Comparison of ENCODE assay signal across 20 cellular contexts in genomic region chr1:88812366-88812765, GRCh38.
A peak's percentile ranks its signal among the peaks of the same experiment; 100 is the strongest.
DNase-seq lines count a peak whose midpoint lies in the region; ATAC-seq, FAIRE-seq and TF ChIP-seq lines count a peak whose summit lies in the region.
"Had no signal": no experiment of that assay in that cellular context is flagged by ENCODE, and none has a peak within 500 bp of the region (broad histone marks: within the 10 kb centered on the region; RNA-seq: fewer than 3 reads in every experiment).

No MANE protein-coding gene starts in this region.

- peak; percentile 7 for ATAC-seq in activated CD8-positive, alpha-beta T cell treated with anti-CD3 and anti-CD28 coated beads for 36 hours
- ATAC-seq in activated CD8-positive, alpha-beta T cell treated with anti-CD3 and anti-CD28 coated beads, Interleukin-2, amount 10 ng/mL, durations not matched to agents 7 days and 5 days: no peak
- ATAC-seq in IMR-90 (ENCODE audit: low read depth) (no peak), WTC11 (no peak), GM19463 (IDR thresholded peaks at IDR 0.05; ENCODE audit: unreplicated experiment) (no peak), HG02970 (IDR thresholded peaks at IDR 0.05; ENCODE audit: low FRiP score, unreplicated experiment) (no peak), esophagus mucosa (no peak)
- ATAC-seq: CD8-positive, alpha-beta T cell had no signal

- no peak overlapping the region for H3K4me3 ChIP-seq in IMR-90 (ENCODE audit: insufficient read depth, low read depth, low read length)
- H3K4me3 ChIP-seq: BLaER1, GM23248 had no signal

- intact Hi-C loops in activated CD8-positive, alpha-beta T cell treated with anti-CD3 and anti-CD28 coated beads for 36 hours (cut with micrococcal nuclease): no loop called here
- intact Hi-C loops in IMR-90 (cut with micrococcal nuclease): no loop called here

- H4K8ac ChIP-seq in IMR-90 (ENCODE audit: low read depth in 2 of 2, low read length in 2 of 2): no peak overlapping the region

- no peak for TF ChIP-seq RAD21 in IMR-90 (IDR thresholded peaks at IDR 0.05; ENCODE audit: low read length)

- in situ Hi-C loops in IMR-90 (cut with MboI; ENCODE audit: low sequenced_read_pairs): no loop called here

- FAIRE-seq in GM12891 (lab: Jason Lieb, UNC): peak; percentile 16

- H3K4me2 ChIP-seq in IMR-90 (ENCODE audit: low read depth, low read length): no peak overlapping the region
- H3K4me2 ChIP-seq: BLaER1 had no signal

- TF ChIP-seq POLR2A in GM12891 (IDR thresholded peaks at IDR 0.05; ENCODE audit: low read depth, low read length): no peak
- no peak for TF ChIP-seq POLR2A in IMR-90 (IDR thresholded peaks at IDR 0.05; ENCODE audit: low read depth, low read length)

- no TSS peak for BruUV-seq in IMR-90 (replicated peaks; lab: Mats Ljungman, UMichigan)

- H2AFZ ChIP-seq in IMR-90 (replicated peaks; ENCODE audit: low read length, poor library complexity): no peak overlapping the region
- H2AFZ ChIP-seq: GM23248 had no signal

- H3K27ac Mint-ChIP-seq in activated CD8-positive, alpha-beta T cell treated with anti-CD3 and anti-CD28 coated beads for 36 hours: no peak overlapping the region
- no peak overlapping the region for H3K27ac Mint-ChIP-seq in activated CD8-positive, alpha-beta T cell treated with anti-CD3 and anti-CD28 coated beads, Interleukin-2, amount 10 ng/mL, durations not matched to agents 7 days and 5 days
- no peak overlapping the region for H3K27ac Mint-ChIP-seq in WTC11
- H3K27ac Mint-ChIP-seq: B cell; CD8-positive, alpha-beta T cell had no signal

- no peaks in the 10 kb centered on the region for H4K20me1 ChIP-seq in IMR-90 (ENCODE audit: insufficient read depth, low read length)
- H4K20me1 ChIP-seq: BLaER1 had no signal

- H3K14ac ChIP-seq in IMR-90 (replicated peaks; ENCODE audit: low read depth, low read length): no peak overlapping the region

- no peak overlapping the region for H2AK9ac ChIP-seq in IMR-90 (replicated peaks; ENCODE audit: low read depth, low read length, poor library complexity)

- TF ChIP-seq CTCF in activated CD8-positive, alpha-beta T cell treated with anti-CD3 and anti-CD28 coated beads for 36 hours (IDR thresholded peaks at IDR 0.05): no peak
- no peak for TF ChIP-seq CTCF in IMR-90 (conservative IDR thresholded peaks at IDR 0.05; ENCODE audit: low read depth, low read length)
- no peak for TF ChIP-seq CTCF in WTC11 (IDR thresholded peaks at IDR 0.05)

- H3K9ac ChIP-seq in IMR-90 (ENCODE audit: low read depth, low read length): no peak overlapping the region
- H3K9ac ChIP-seq: BLaER1, GM23248 had no signal

- H3K9me1 ChIP-seq in IMR-90 (ENCODE audit: insufficient read depth, low read length): peaks cover 3% of the 10 kb centered on the region; the same call in 1 of the 2 replicates

- H2BK120ac ChIP-seq in IMR-90 (ENCODE audit: low read depth, low read length): no peak overlapping the region

- H3K27ac ChIP-seq in IMR-90 (ENCODE audit: insufficient read depth, low read length): no peak overlapping the region
- H3K27ac ChIP-seq: 22Rv1, BLaER1, C4-2B, GM23248 had no signal

- no peaks in the 10 kb centered on the region for H3K27me3 ChIP-seq in IMR-90 (ENCODE audit: control insufficient read depth, insufficient read depth, low read length)
- H3K27me3 ChIP-seq: BLaER1 had no signal

- peaks cover 23% of the 10 kb centered on the region for H3K36me3 Mint-ChIP-seq in activated CD8-positive, alpha-beta T cell treated with anti-CD3 and anti-CD28 coated beads for 36 hours (ENCODE audit: low read depth)
- H3K36me3 Mint-ChIP-seq in activated CD8-positive, alpha-beta T cell treated with anti-CD3 and anti-CD28 coated beads, Interleukin-2, amount 10 ng/mL, durations not matched to agents 7 days and 5 days (ENCODE audit: low read depth): peaks cover 30% of the 10 kb centered on the region
- H3K36me3 Mint-ChIP-seq in WTC11: peaks cover 17% of the 10 kb centered on the region

- H3K23ac ChIP-seq in IMR-90 (ENCODE audit: low read depth, low read length): peak overlapping the region; percentile 42; the same call in 1 of the 2 replicates

- H3K27me3 Mint-ChIP-seq in activated CD8-positive, alpha-beta T cell treated with anti-CD3 and anti-CD28 coated beads for 36 hours: no peaks in the 10 kb centered on the region
- no peaks in the 10 kb centered on the region for H3K27me3 Mint-ChIP-seq in activated CD8-positive, alpha-beta T cell treated with anti-CD3 and anti-CD28 coated beads, Interleukin-2, amount 10 ng/mL, durations not matched to agents 7 days and 5 days (ENCODE audit: low read depth)
- H3K27me3 Mint-ChIP-seq in WTC11 (ENCODE audit: low read depth): no peaks in the 10 kb centered on the region
- H3K27me3 Mint-ChIP-seq: B cell; CD4-positive, CD25-positive, alpha-beta regulatory T cell had no signal

- no peak overlapping the region for H2AK5ac ChIP-seq in IMR-90 (ENCODE audit: low read depth, low read length)

- no peaks in the 10 kb centered on the region for H3K4me1 ChIP-seq in IMR-90 (ENCODE audit: control insufficient read depth, insufficient read depth, low read length)
- H3K4me1 ChIP-seq: BLaER1, Caco-2 had no signal

- H3K9me3 Mint-ChIP-seq in activated CD8-positive, alpha-beta T cell treated with anti-CD3 and anti-CD28 coated beads for 36 hours: no peaks in the 10 kb centered on the region
- no peaks in the 10 kb centered on the region for H3K9me3 Mint-ChIP-seq in activated CD8-positive, alpha-beta T cell treated with anti-CD3 and anti-CD28 coated beads, Interleukin-2, amount 10 ng/mL, durations not matched to agents 7 days and 5 days (ENCODE audit: insufficient read depth)
- H3K9me3 Mint-ChIP-seq in WTC11: no peaks in the 10 kb centered on the region
- H3K9me3 Mint-ChIP-seq: CD4-positive, CD25-positive, alpha-beta regulatory T cell; CD8-positive, alpha-beta T cell had no signal

- H2BK5ac ChIP-seq in IMR-90 (ENCODE audit: low read depth, low read length, poor library complexity, severe bottlenecking): no peak overlapping the region

- CTCF ChIA-PET in activated CD8-positive, alpha-beta T cell treated with anti-CD3 and anti-CD28 coated beads for 36 hours (lab: Charles Lee): interaction anchor here (1.3 kb wide), 1 partner anchor 12 kb away, joined by 4 read pairs; no protein-coding TSS in a partner anchor
- CTCF ChIA-PET in activated CD8-positive, alpha-beta T cell treated with anti-CD3 and anti-CD28 coated beads, Interleukin-2, amount 10 ng/mL, durations not matched to agents 7 days and 5 days (lab: Charles Lee): interaction anchor here (1.1 kb wide), 1 partner anchor 21 kb away, joined by 3 read pairs; no protein-coding TSS in a partner anchor
- CTCF ChIA-PET in IMR-90 (lab: Yijun Ruan, JAX): no interaction called here
- CTCF ChIA-PET in WTC11 (lab: Charles Lee): no interaction called here

- dilution Hi-C loops in IMR-90 (cut with HindIII; ENCODE audit: low sequenced_read_pairs, unreplicated experiment): no loop called here

- no peak overlapping the region for H4K5ac ChIP-seq in IMR-90 (ENCODE audit: low read depth, low read length)

- DNase-seq in activated CD8-positive, alpha-beta T cell treated with anti-CD3 and anti-CD28 coated beads for 36 hours: no peak
- no peak for DNase-seq in activated CD8-positive, alpha-beta T cell treated with anti-CD3 and anti-CD28 coated beads, Interleukin-2, amount 10 ng/mL, durations not matched to agents 7 days and 5 days
- DNase-seq in GM12891 (ENCODE audit: insufficient read length, low spot score) (no peak), IMR-90 (no peak), WTC11 (ENCODE audit: low spot score) (no peak)
- DNase-seq: Caco-2; CD4-positive, CD25-positive, alpha-beta regulatory T cell; CD8-positive, alpha-beta T cell; DMS153; DND-41; GM23248; H7; HCEC 1CT had no signal

- peaks cover 0 to 3% of the 10 kb centered on the region in 2 experiments; a peak in 2 of 4 replicates for H3K79me1 ChIP-seq in IMR-90 (ENCODE audit: low read depth in 1 of 2, low read length in 2 of 2)

- no peak overlapping the region for H3K56ac ChIP-seq in IMR-90 (ENCODE audit: extremely low read depth, insufficient read depth, low read length)

- no peak overlapping the region for H4K91ac ChIP-seq in IMR-90 (ENCODE audit: insufficient read depth, low read depth, low read length)

- no peak overlapping the region for H2BK15ac ChIP-seq in IMR-90 (ENCODE audit: low read depth, low read length)

- H3K9me3 ChIP-seq in IMR-90 (ENCODE audit: control insufficient read depth, insufficient read depth, low read length): no peaks in the 10 kb centered on the region
- H3K9me3 ChIP-seq: BLaER1, Caco-2 had no signal

- H3K4me3 Mint-ChIP-seq in activated CD8-positive, alpha-beta T cell treated with anti-CD3 and anti-CD28 coated beads for 36 hours: no peak overlapping the region
- H3K4me3 Mint-ChIP-seq in activated CD8-positive, alpha-beta T cell treated with anti-CD3 and anti-CD28 coated beads, Interleukin-2, amount 10 ng/mL, durations not matched to agents 7 days and 5 days: no peak overlapping the region
- H3K4me3 Mint-ChIP-seq in WTC11: no peak overlapping the region
- H3K4me3 Mint-ChIP-seq: B cell; CD4-positive, CD25-positive, alpha-beta regulatory T cell; CD8-positive, alpha-beta T cell had no signal

- no peak overlapping the region for H3K18ac ChIP-seq in IMR-90 (ENCODE audit: low read depth, low read length)

- no peak overlapping the region for H2BK20ac ChIP-seq in IMR-90 (ENCODE audit: low read depth, low read length)

- POLR2A ChIA-PET in activated CD8-positive, alpha-beta T cell treated with anti-CD3 and anti-CD28 coated beads for 36 hours (lab: Charles Lee): no interaction called here
- POLR2A ChIA-PET in activated CD8-positive, alpha-beta T cell treated with anti-CD3 and anti-CD28 coated beads, Interleukin-2, amount 10 ng/mL, durations not matched to agents 7 days and 5 days (lab: Charles Lee): no interaction called here
- POLR2A ChIA-PET in IMR-90 (lab: Charles Lee; ENCODE audit: unreplicated experiment): no interaction called here
- POLR2A ChIA-PET in WTC11 (lab: Charles Lee): no interaction called here

- H3K4ac ChIP-seq in IMR-90 (ENCODE audit: low read depth, low read length): no peak overlapping the region

- peaks cover 8% of the 10 kb centered on the region for H3K36me3 ChIP-seq in IMR-90 (ENCODE audit: control insufficient read depth, insufficient read depth, low read length)

- H3K4me1 Mint-ChIP-seq in activated CD8-positive, alpha-beta T cell treated with anti-CD3 and anti-CD28 coated beads for 36 hours (ENCODE audit: low read depth): peaks cover 2% of the 10 kb centered on the region
- H3K4me1 Mint-ChIP-seq in activated CD8-positive, alpha-beta T cell treated with anti-CD3 and anti-CD28 coated beads, Interleukin-2, amount 10 ng/mL, durations not matched to agents 7 days and 5 days (ENCODE audit: low read depth): no peaks in the 10 kb centered on the region
- H3K4me1 Mint-ChIP-seq in WTC11: no peaks in the 10 kb centered on the region
- H3K4me1 Mint-ChIP-seq: B cell had no signal

TF ChIP-seq in GM12891, 5 proteins besides CTCF, POLR2A, EP300 and RAD21 (continues in another document):
- TF ChIP-seq TAF1 (IDR thresholded peaks at IDR 0.05; ENCODE audit: low read depth, low read length): no peak
- no peak for TF ChIP-seq POLR2AphosphoS5 (IDR thresholded peaks at IDR 0.05; ENCODE audit: low read depth, low read length)

TF ChIP-seq in IMR-90, 13 proteins besides CTCF, POLR2A, EP300 and RAD21 (continues in another document):
- no peak for TF ChIP-seq NFE2L2 (IDR thresholded peaks at IDR 0.05; ENCODE audit: low read depth, low read length)

Comparison
In these comparisons a context has a peak if more than half of its experiments do, and no peak if none do; other contexts are left out.
1. CTCF ChIA-PET loops: an anchor here in activated CD8-positive, alpha-beta T cell treated with anti-CD3 and anti-CD28 coated beads for 36 hours (1.3 kb wide) and activated CD8-positive, alpha-beta T cell treated with anti-CD3 and anti-CD28 coated beads, Interleukin-2, amount 10 ng/mL, durations not matched to agents 7 days and 5 days (1.1 kb wide); none called in IMR-90 and WTC11.